ENCODE assay signal across 8 cellular contexts in genomic region chr4:36351082-36351666, GRCh38.
A peak's percentile ranks its signal among the peaks of the same experiment; 100 is the strongest.
DNase-seq lines count a peak whose midpoint lies in the region; TF ChIP-seq lines count a peak whose summit lies in the region.

No MANE protein-coding gene starts in this region.

- H3K9me3 ChIP-seq in liver (ENCODE audit: control insufficient read depth in 4 of 4, low read length in 3 of 4), result no peaks in the 10 kb centered on the region

- H3K4me3 ChIP-seq in liver (ENCODE audit: low read depth in 1 of 3, low read length in 3 of 3), result no peak overlapping the region

- no peak overlapping the region for H3K27ac ChIP-seq in liver (ENCODE audit: low read depth in 1 of 2, low read length in 2 of 2)

- H3K4me3 Mint-ChIP-seq in HFFc6, result no peak overlapping the region

- TF ChIP-seq RAD21 in liver (IDR thresholded peaks at IDR 0.05), result peak; percentile 83 to 88

- peaks cover 14% of the 10 kb centered on the region for H3K9me3 Mint-ChIP-seq in HFFc6

- TF ChIP-seq CTCF in GM12872 (IDR thresholded peaks at IDR 0.05; ENCODE audit: insufficient read depth, low read depth, low read length), result peak; percentile 73
- peak; percentile 70 for TF ChIP-seq CTCF in HFFc6 (IDR thresholded peaks at IDR 0.05)
- TF ChIP-seq CTCF in liver (IDR thresholded peaks at IDR 0.05; ENCODE audit: low read depth, low read length, missing input control), result peak; percentile 78

- DNase-seq in HFFc6 (no peak), NCI-H1694 (lab: John Stamatoyannopoulos, UW) (peak; percentile 2), cerebellar cortex (ENCODE audit: low spot score) (peak; percentile 42), HCEC 1CT (no peak)
- DNase-seq in activated CD4-positive, alpha-beta T cell treated with anti-CD3 and anti-CD28 coated beads for 1 hour, result peak; percentile 66
- DNase-seq in stimulated activated CD8-positive, alpha-beta memory T cell treated with anti-CD3 and anti-CD28 coated beads, Interleukin-12 subunit alpha, Interleukin-12 subunit beta, amount 100 ng/mL, for 4 hours (ENCODE audit: low read depth), result peak; percentile 45

- H3K27ac Mint-ChIP-seq in HFFc6, result no peak overlapping the region

- H3K4me1 Mint-ChIP-seq in HFFc6 (ENCODE audit: low read depth), result no peaks in the 10 kb centered on the region

- peaks cover 3 to 21% (median 17%) of the 10 kb centered on the region in 4 donors for H3K4me1 ChIP-seq in liver (ENCODE audit: control insufficient read depth in 4 of 4, insufficient read depth in 4 of 4, low read length in 3 of 4)

- peaks cover 0 to 2% (median 0%) of the 10 kb centered on the region in 4 donors for H3K27me3 ChIP-seq in liver (ENCODE audit: control insufficient read depth in 4 of 4, insufficient read depth in 4 of 4, low read length in 3 of 4)

- H3K36me3 ChIP-seq in liver (ENCODE audit: control insufficient read depth in 4 of 4, insufficient read depth in 3 of 4, low read depth in 1 of 4, low read length in 3 of 4), result no peaks in the 10 kb centered on the region

- WGBS in liver, result 11% methylated on average over 2 of the region's 2 CpGs

- H3K9ac ChIP-seq in liver (ENCODE audit: low read depth in 1 of 2, low read length in 2 of 2), result no peak overlapping the region

- H3K27me3 Mint-ChIP-seq in HFFc6 (ENCODE audit: insufficient read depth), result no peaks in the 10 kb centered on the region; the same call in 1 of the 2 replicates

- no peaks in the 10 kb centered on the region for H3K36me3 Mint-ChIP-seq in HFFc6 (ENCODE audit: low read depth)

TF ChIP-seq in liver, 16 proteins besides CTCF, POLR2A, EP300 and RAD21:
- TF ChIP-seq HNF4A (conservative IDR thresholded peaks at IDR 0.05), result peak in 1 of 2 donors; percentile 37
- no peak for TF ChIP-seq TAF1 (conservative IDR thresholded peaks at IDR 0.05)
- no peak for TF ChIP-seq FOXA2 (IDR thresholded peaks at IDR 0.05)
- no peak for TF ChIP-seq FOXA1 (IDR thresholded peaks at IDR 0.05)
- TF ChIP-seq, protein P1, sequence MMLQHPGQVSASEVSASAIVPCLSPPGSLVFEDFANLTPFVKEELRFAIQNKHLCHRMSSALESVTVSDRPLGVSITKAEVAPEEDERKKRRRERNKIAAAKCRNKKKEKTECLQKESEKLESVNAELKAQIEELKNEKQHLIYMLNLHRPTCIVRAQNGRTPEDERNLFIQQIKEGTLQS (IDR thresholded peaks at IDR 0.05), result no peak
- TF ChIP-seq YY1 (IDR thresholded peaks at IDR 0.05), result no peak
- TF ChIP-seq, protein P2, sequence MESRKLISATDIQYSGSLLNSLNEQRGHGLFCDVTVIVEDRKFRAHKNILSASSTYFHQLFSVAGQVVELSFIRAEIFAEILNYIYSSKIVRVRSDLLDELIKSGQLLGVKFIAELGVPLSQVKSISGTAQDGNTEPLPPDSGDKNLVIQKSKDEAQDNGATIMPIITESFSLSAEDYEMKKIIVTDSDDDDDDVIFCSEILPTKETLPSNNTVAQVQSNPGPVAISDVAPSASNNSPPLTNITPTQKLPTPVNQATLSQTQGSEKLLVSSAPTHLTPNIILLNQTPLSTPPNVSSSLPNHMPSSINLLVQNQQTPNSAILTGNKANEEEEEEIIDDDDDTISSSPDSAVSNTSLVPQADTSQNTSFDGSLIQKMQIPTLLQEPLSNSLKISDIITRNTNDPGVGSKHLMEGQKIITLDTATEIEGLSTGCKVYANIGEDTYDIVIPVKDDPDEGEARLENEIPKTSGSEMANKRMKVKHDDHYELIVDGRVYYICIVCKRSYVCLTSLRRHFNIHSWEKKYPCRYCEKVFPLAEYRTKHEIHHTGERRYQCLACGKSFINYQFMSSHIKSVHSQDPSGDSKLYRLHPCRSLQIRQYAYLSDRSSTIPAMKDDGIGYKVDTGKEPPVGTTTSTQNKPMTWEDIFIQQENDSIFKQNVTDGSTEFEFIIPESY (IDR thresholded peaks at IDR 0.05), result no peak
- TF ChIP-seq MAX (IDR thresholded peaks at IDR 0.05), result no peak
TF ChIP-seq in liver: peak in this region for 1.

Comparison
In these comparisons a context has a peak if more than half of its experiments do, and no peak if none do; other contexts are left out.
1. DNase-seq: peak in NCI-H1694 (single experiment), activated CD4-positive, alpha-beta T cell treated with anti-CD3 and anti-CD28 coated beads for 1 hour (single experiment), cerebellar cortex (single experiment) and stimulated activated CD8-positive, alpha-beta memory T cell treated with anti-CD3 and anti-CD28 coated beads, Interleukin-12 subunit alpha, Interleukin-12 subunit beta, amount 100 ng/mL, for 4 hours (single experiment); none in HFFc6 (single experiment) and HCEC 1CT (single experiment).
2. Peak in every context shown above with its lines, with median percentiles within 50 percentile points of each other: CTCF ChIP-seq.